16 cellular contexts compared by ENCODE assay signal in the genomic region with DNA sequence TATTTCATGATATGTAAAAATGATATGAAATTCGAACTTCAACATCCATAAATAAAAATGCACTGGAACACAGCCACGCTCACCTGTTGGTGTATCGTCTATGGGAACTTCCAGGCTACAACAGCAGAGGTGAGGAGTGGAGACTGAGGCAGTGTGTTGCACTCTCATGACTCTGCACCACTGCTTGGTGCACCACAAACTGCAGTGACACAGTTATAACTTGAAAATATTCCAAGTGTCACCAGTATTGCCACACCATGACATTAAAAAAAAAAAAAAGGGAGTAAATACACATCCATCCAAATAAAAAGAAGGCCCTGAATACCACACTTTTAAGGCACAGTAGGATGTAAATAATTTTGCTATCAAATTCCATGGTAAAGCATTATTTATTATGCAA. TPM values are rescaled to one million over a fixed set of nuclear protein-coding genes. Genes with fewer than 3 reads are reported as not detected.
DNase-seq lines count a peak whose midpoint lies in the region; ATAC-seq, FAIRE-seq and TF ChIP-seq lines count a peak whose summit lies in the region.
"Had no signal": no experiment of that assay in that cellular context is flagged by ENCODE, and none has a peak within 500 bp of the region (broad histone marks: within the 10 kb centered on the region; RNA-seq: fewer than 3 reads in every experiment).

No MANE protein-coding gene starts in this region.

- H3K9me3 ChIP-seq in liver (ENCODE audit: control insufficient read depth in 4 of 4, low read length in 3 of 4) (no peaks in the 10 kb centered on the region), HepG2 (ENCODE audit: low read length) (no peaks in the 10 kb centered on the region), adipocyte (ENCODE audit: control insufficient read depth, low read length) (no peaks in the 10 kb centered on the region), neuronal stem cell (replicated peaks in 1 of 2; ENCODE audit: control insufficient read depth in 2 of 2, insufficient read depth in 1 of 2, low read depth in 1 of 2, low read length in 2 of 2) (no peaks in the 10 kb centered on the region)
- H3K9me3 ChIP-seq: lower lobe of right lung, spleen had no signal

- FAIRE-seq in HepG2 (lab: Jason Lieb, UNC), result no peak

- H3K36me3 ChIP-seq in liver (ENCODE audit: control insufficient read depth in 4 of 4, insufficient read depth in 3 of 4, low read depth in 1 of 4, low read length in 3 of 4), result no peaks in the 10 kb centered on the region
- peaks cover 2 to 7% of the 10 kb centered on the region in 2 experiments; a peak in 3 of 5 replicates for H3K36me3 ChIP-seq in HepG2 (replicated peaks in 1 of 2; ENCODE audit: control insufficient read depth in 1 of 2, insufficient read depth in 2 of 2, low read length in 2 of 2)
- no peaks in the 10 kb centered on the region for H3K36me3 ChIP-seq in adipocyte (ENCODE audit: control insufficient read depth, insufficient read depth, low read length, severe bottlenecking)
- H3K36me3 ChIP-seq in neuronal stem cell (replicated peaks in 1 of 2; ENCODE audit: control insufficient read depth in 2 of 2, insufficient read depth in 2 of 2, low read length in 2 of 2), result peaks cover 0 to 8% of the 10 kb centered on the region in 2 donors
- H3K36me3 ChIP-seq: neural progenitor cell had no signal

- peaks cover 23 to 93% (median 73%) of the 10 kb centered on the region in 4 donors for H3K4me1 Mint-ChIP-seq in naive thymus-derived CD8-positive, alpha-beta T cell

- H3K27me3 ChIP-seq in liver (ENCODE audit: control insufficient read depth in 4 of 4, insufficient read depth in 4 of 4, low read length in 3 of 4) (no peaks in the 10 kb centered on the region), HepG2 (ENCODE audit: control insufficient read depth in 1 of 2, insufficient read depth in 2 of 2, low read length in 2 of 2) (no peaks in the 10 kb centered on the region), adipocyte (replicated peaks; ENCODE audit: control insufficient read depth, insufficient read depth, low read length) (no peaks in the 10 kb centered on the region), neuronal stem cell (ENCODE audit: control insufficient read depth in 3 of 3, insufficient read depth in 3 of 3, low read depth in 1 of 3, low read length in 3 of 3) (no peaks in the 10 kb centered on the region)
- H3K27me3 ChIP-seq: neural progenitor cell, spleen had no signal

- CTCF ChIA-PET in HepG2 (lab: Yijun Ruan, JAX; ENCODE audit: low intra/inter-chr PET ratio, low total read pairs), result no interaction called here

- H4K20me1 ChIP-seq in HepG2 (ENCODE audit: insufficient read depth, low read length), result peaks cover 15% of the 10 kb centered on the region; the same call in 1 of the 2 replicates

- no peak overlapping the region for H3K4me2 ChIP-seq in HepG2 (ENCODE audit: low read depth, low read length)
- no peak overlapping the region for H3K4me2 ChIP-seq in neuronal stem cell (ENCODE audit: insufficient read depth, low read length, poor library complexity, severe bottlenecking)
- H3K4me2 ChIP-seq: neural progenitor cell had no signal

- in situ Hi-C loops in HepG2 (cut with HindIII; ENCODE audit: extremely low pct_ligation_motif_present, low pct_unique_long_range_greater_than_20kb), result no loop called here

- no peaks in the 10 kb centered on the region for H3K9me3 Mint-ChIP-seq in naive thymus-derived CD8-positive, alpha-beta T cell
- H3K9me3 Mint-ChIP-seq: activated CD4-positive, alpha-beta T cell treated with anti-CD3 and anti-CD28 coated beads, Interleukin-2, amount 10 ng/mL, durations not matched to agents 7 days and 5 days; neural progenitor cell had no signal

- no peak overlapping the region for H3K14ac ChIP-seq in neuronal stem cell (ENCODE audit: low read length)

- H2BK12ac ChIP-seq in neuronal stem cell (ENCODE audit: low read length), result no peak overlapping the region

- no peak overlapping the region for H3K23ac ChIP-seq in neuronal stem cell (ENCODE audit: low read depth, low read length, poor library complexity)

- H2AK5ac ChIP-seq in neuronal stem cell (ENCODE audit: low read depth, low read length), result no peak overlapping the region

- H3K79me1 ChIP-seq in neuronal stem cell (ENCODE audit: low read depth, low read length), result no peaks in the 10 kb centered on the region

- H3K27me3 Mint-ChIP-seq in naive thymus-derived CD8-positive, alpha-beta T cell, result no peaks in the 10 kb centered on the region
- H3K27me3 Mint-ChIP-seq: activated CD4-positive, alpha-beta T cell treated with anti-CD3 and anti-CD28 coated beads, Interleukin-2, amount 10 ng/mL, durations not matched to agents 7 days and 5 days had no signal

- no peak for TF ChIP-seq POLR2A in HepG2 (IDR thresholded peaks at IDR 0.05; ENCODE audit: insufficient read depth in 1 of 2, low read depth in 2 of 2, low read length in 2 of 2)

- no peak for ATAC-seq in HepG2
- no peak for ATAC-seq in naive thymus-derived CD8-positive, alpha-beta T cell

- H3K9ac ChIP-seq in liver (ENCODE audit: low read depth in 1 of 2, low read length in 2 of 2), result no peak overlapping the region
- no peak overlapping the region for H3K9ac ChIP-seq in HepG2 (ENCODE audit: insufficient read depth, low read depth, low read length)
- no peak overlapping the region for H3K9ac ChIP-seq in adipocyte (ENCODE audit: low read length)
- no peak overlapping the region for H3K9ac ChIP-seq in neuronal stem cell (ENCODE audit: low read depth, low read length, poor library complexity)
- H3K9ac ChIP-seq: neural progenitor cell had no signal

- intact Hi-C loops in HepG2 (cut with micrococcal nuclease; ENCODE audit: unreplicated experiment), result no loop called here

- H3K27ac Mint-ChIP-seq in naive thymus-derived CD8-positive, alpha-beta T cell, result peak overlapping the region in 7 of 10 donors; percentile 25 to 77 (median 51)
- H3K27ac Mint-ChIP-seq: activated CD4-positive, alpha-beta T cell treated with anti-CD3 and anti-CD28 coated beads, Interleukin-2, amount 10 ng/mL, durations not matched to agents 7 days and 5 days; neural progenitor cell had no signal

- peaks cover 0 to 42% (median 4%) of the 10 kb centered on the region in 3 donors for H3K36me3 Mint-ChIP-seq in naive thymus-derived CD8-positive, alpha-beta T cell

- H2AFZ ChIP-seq in HepG2 (ENCODE audit: low read length), result no peak overlapping the region
- H2AFZ ChIP-seq in neuronal stem cell (ENCODE audit: low read length), result no peak overlapping the region
- H2AFZ ChIP-seq: neural progenitor cell had no signal

- no peak overlapping the region for H2BK15ac ChIP-seq in neuronal stem cell (ENCODE audit: low read length)

- no peak overlapping the region for H3K4me3 ChIP-seq in liver (ENCODE audit: low read depth in 1 of 3, low read length in 3 of 3)
- H3K4me3 ChIP-seq in HepG2 (replicated peaks in 1 of 3; ENCODE audit: insufficient read depth in 1 of 3, low read depth in 2 of 3, low read length in 3 of 3), result no peak overlapping the region
- H3K4me3 ChIP-seq in adipocyte (ENCODE audit: low read length), result peak overlapping the region; percentile 16
- H3K4me3 ChIP-seq in neuronal stem cell (ENCODE audit: low read length in 2 of 2), result no peak overlapping the region
- H3K4me3 ChIP-seq: lower lobe of right lung, neural progenitor cell, spleen had no signal

- H3K27ac ChIP-seq in liver (ENCODE audit: low read depth in 1 of 2, low read length in 2 of 2) (peak overlapping the region; percentile 77 to 91), HepG2 (ENCODE audit: extremely low read length, insufficient read depth, low read length) (no peak overlapping the region), neuronal stem cell (replicated peaks; ENCODE audit: low read length) (no peak overlapping the region), caudate nucleus (ENCODE audit: low read depth, low read length) (no peak overlapping the region)
- H3K27ac ChIP-seq: HL-60, lower lobe of right lung, neural progenitor cell had no signal

- no peak overlapping the region for H2BK120ac ChIP-seq in neuronal stem cell (ENCODE audit: low read depth, low read length)

- DNase-seq in HepG2 (ENCODE audit: low spot score) (no peak), adipocyte (ENCODE audit: low read depth) (no peak), 8988T (no peak), NCI-H226 (no peak), neuronal stem cell (ENCODE audit: low spot score) (no peak), caudate nucleus (lab: John Stamatoyannopoulos, UW) (no peak)
- no peak for DNase-seq in naive thymus-derived CD8-positive, alpha-beta T cell
- DNase-seq: activated CD4-positive, alpha-beta T cell treated with anti-CD3 and anti-CD28 coated beads, Interleukin-2, amount 10 ng/mL, durations not matched to agents 7 days and 5 days; DMS53; lower lobe of right lung; NCI-H146; NCI-H524 treated with DMSO at 0.1 percent for 48 hours; spleen had no signal

- H3K4ac ChIP-seq in neuronal stem cell (ENCODE audit: low read length), result no peak overlapping the region

- TF ChIP-seq EP300 in HepG2 (IDR thresholded peaks at IDR 0.05; ENCODE audit: low read depth in 2 of 2, low read length in 2 of 2) (no peak), HepG2 (CRISPR knock-in tag; IDR thresholded peaks at IDR 0.05; ENCODE audit: borderline replicate concordance) (no peak)

- H3K18ac ChIP-seq in neuronal stem cell (ENCODE audit: low read length), result no peak overlapping the region

- H3K79me2 ChIP-seq in HepG2 (ENCODE audit: insufficient read depth, low read length), result peaks cover 72% of the 10 kb centered on the region

- H2BK5ac ChIP-seq in neuronal stem cell (ENCODE audit: low read length), result no peak overlapping the region

- no peak for TF ChIP-seq RAD21 in liver (IDR thresholded peaks at IDR 0.05)
- TF ChIP-seq RAD21 in HepG2 (CRISPR knock-in tag; IDR thresholded peaks at IDR 0.05), result no peak

- TF ChIP-seq CTCF in liver (IDR thresholded peaks at IDR 0.05; ENCODE audit: low read depth, low read length, missing input control) (no peak), HepG2 (CRISPR knock-in tag; IDR thresholded peaks at IDR 0.05) (no peak)

- H4K8ac ChIP-seq in neuronal stem cell (ENCODE audit: low read depth, low read length), result no peak overlapping the region

- H4K91ac ChIP-seq in neuronal stem cell (ENCODE audit: low read depth, low read length, poor library complexity), result no peak overlapping the region

- H3K4me1 ChIP-seq in liver (ENCODE audit: control insufficient read depth in 4 of 4, insufficient read depth in 4 of 4, low read length in 3 of 4), result peaks cover 19 to 58% (median 43%) of the 10 kb centered on the region in 4 donors
- peaks cover 36% of the 10 kb centered on the region for H3K4me1 ChIP-seq in HepG2 (ENCODE audit: insufficient read depth, low read length)
- peaks cover 63% of the 10 kb centered on the region for H3K4me1 ChIP-seq in adipocyte (ENCODE audit: control insufficient read depth, insufficient read depth, low read length)
- peaks cover 6% of the 10 kb centered on the region in 2 donors for H3K4me1 ChIP-seq in neuronal stem cell (ENCODE audit: control insufficient read depth in 2 of 2, insufficient read depth in 1 of 2, low read depth in 1 of 2, low read length in 2 of 2)

- WGBS in liver, result 76% methylated on average over 3 of the region's 3 CpGs
- 95% methylated on average over 3 of the region's 3 CpGs for WGBS in HepG2 (ENCODE audit: low lambda C conversion rate)
- WGBS in neuronal stem cell (ENCODE audit: extremely low coverage in 2 of 2, insufficient read length in 2 of 2, insufficient replicate concordance in 1 of 2), 2 donors, result no CpG with 5 or more reads among the region's 3 CpGs

- H3K4me3 Mint-ChIP-seq in naive thymus-derived CD8-positive, alpha-beta T cell, result peak overlapping the region in 2 of 10 donors; percentile 9 to 49
- H3K4me3 Mint-ChIP-seq: activated CD4-positive, alpha-beta T cell treated with anti-CD3 and anti-CD28 coated beads, Interleukin-2, amount 10 ng/mL, durations not matched to agents 7 days and 5 days; neural progenitor cell had no signal

- no TSS peak for BruUV-seq in HepG2 (replicated peaks; lab: Mats Ljungman, UMichigan)

- POLR2A ChIA-PET in HepG2 (lab: Yijun Ruan, JAX), result interaction anchor here (1.3 kb wide), 1 partner anchor 47 kb away, joined by 4 read pairs; no protein-coding TSS in a partner anchor
- POLR2A ChIA-PET in naive thymus-derived CD8-positive, alpha-beta T cell (lab: Charles Lee), result interaction anchor here (1.1 kb wide), 1 partner anchor 26 kb away, joined by 3 read pairs; no protein-coding TSS in a partner anchor

RNA-seq across cellular contexts. Expression of a gene that starts 34.4 kb away (rescaled TPM):
- total RNA-seq in liver, result 10 to 100 TPM; 26.5 to 40.5 TPM
- polyA plus RNA-seq in liver, result 1 to 10 TPM; 7.6 to 8.8 TPM
- 22.9 and 45.8 TPM in 2 replicates for total RNA-seq in HepG2 (2016; rRNA removed; fragmentation: Illumina TruSeq; extraction: Trizol)
- total RNA-seq in HepG2 (2016; cell fraction: cytosol; rRNA removed; fragmentation: Illumina TruSeq; extraction: Trizol; ENCODE audit: low read depth), result 8.3 and 10.6 TPM in 2 replicates
- total RNA-seq in HepG2 (2016; cell fraction: insoluble cytoplasmic fraction; rRNA removed; fragmentation: Illumina TruSeq; extraction: Trizol), result 22.8 and 43.0 TPM in 2 replicates
- total RNA-seq in HepG2 (2016; cell fraction: membrane; rRNA removed; fragmentation: Illumina TruSeq; extraction: Trizol), result 30.7 and 34.7 TPM in 2 replicates
- 21.1 and 24.0 TPM in 2 replicates for total RNA-seq in HepG2 (2016; cell fraction: nucleus; rRNA removed; fragmentation: Illumina TruSeq; extraction: Trizol)
- 23.7 and 31.0 TPM in 2 replicates for polyA plus RNA-seq in HepG2 (2011; rRNA removed)
- polyA plus RNA-seq in HepG2 (2011; cell fraction: cytosol; rRNA removed), result 13.2 and 21.5 TPM in 2 replicates
- 10.2 and 12.4 TPM in 2 replicates for polyA plus RNA-seq in HepG2 (2011; cell fraction: nucleus; rRNA removed)
- polyA plus RNA-seq in HepG2 (2012), result 26.8 and 27.3 TPM in 2 replicates
- polyA plus RNA-seq in HepG2 (2016; cell fraction: cytosol; fragmentation: Illumina TruSeq; extraction: Trizol; ENCODE audit: low read depth), result 3.4 and 3.6 TPM in 2 replicates
- 41.0 and 43.8 TPM in 2 replicates for polyA plus RNA-seq in HepG2 (2016; cell fraction: insoluble cytoplasmic fraction; fragmentation: Illumina TruSeq; extraction: Trizol; ENCODE audit: low read depth)
- polyA plus RNA-seq in HepG2 (2016; cell fraction: membrane; fragmentation: Illumina TruSeq; extraction: Trizol; ENCODE audit: low read depth), result 18.5 and 20.3 TPM in 2 replicates
- 24.4 and 25.6 TPM in 2 replicates for polyA plus RNA-seq in HepG2 (2016; cell fraction: nucleus; fragmentation: Illumina TruSeq; extraction: Trizol; ENCODE audit: insufficient read depth, low read depth)
- 21.9 and 29.7 TPM in 2 replicates for polyA minus RNA-seq in HepG2 (2011; rRNA and poly(A)+ RNA removed; ENCODE audit: low replicate concordance)
- polyA minus RNA-seq in HepG2 (2011; cell fraction: cytosol; rRNA and poly(A)+ RNA removed), result 37.8 and 38.8 TPM in 2 replicates
- polyA minus RNA-seq in HepG2 (2011; cell fraction: nucleus; rRNA and poly(A)+ RNA removed), result 37.3 and 39.9 TPM in 2 replicates
- 10 to 100 TPM; 91.4 to 94.6 TPM for total RNA-seq in naive thymus-derived CD8-positive, alpha-beta T cell
- polyA plus RNA-seq in naive thymus-derived CD8-positive, alpha-beta T cell, result 10 to 100 TPM; 23.7 to 32.9 (median 27.6) TPM
- 28.1 TPM for polyA plus RNA-seq in neuronal stem cell (2013, experiment 1 of 2)
- 29.3 TPM for polyA plus RNA-seq in neuronal stem cell (2013, experiment 2 of 2)

Comparison
In these comparisons a context has a peak if more than half of its experiments do, and no peak if none do; other contexts are left out.
1. H3K27ac ChIP-seq: peak in liver (2 of 2); none in HepG2 (single experiment), neuronal stem cell (single experiment) and caudate nucleus (single experiment).